ENCODE assay signal across 16 cellular contexts in the genomic region with DNA sequence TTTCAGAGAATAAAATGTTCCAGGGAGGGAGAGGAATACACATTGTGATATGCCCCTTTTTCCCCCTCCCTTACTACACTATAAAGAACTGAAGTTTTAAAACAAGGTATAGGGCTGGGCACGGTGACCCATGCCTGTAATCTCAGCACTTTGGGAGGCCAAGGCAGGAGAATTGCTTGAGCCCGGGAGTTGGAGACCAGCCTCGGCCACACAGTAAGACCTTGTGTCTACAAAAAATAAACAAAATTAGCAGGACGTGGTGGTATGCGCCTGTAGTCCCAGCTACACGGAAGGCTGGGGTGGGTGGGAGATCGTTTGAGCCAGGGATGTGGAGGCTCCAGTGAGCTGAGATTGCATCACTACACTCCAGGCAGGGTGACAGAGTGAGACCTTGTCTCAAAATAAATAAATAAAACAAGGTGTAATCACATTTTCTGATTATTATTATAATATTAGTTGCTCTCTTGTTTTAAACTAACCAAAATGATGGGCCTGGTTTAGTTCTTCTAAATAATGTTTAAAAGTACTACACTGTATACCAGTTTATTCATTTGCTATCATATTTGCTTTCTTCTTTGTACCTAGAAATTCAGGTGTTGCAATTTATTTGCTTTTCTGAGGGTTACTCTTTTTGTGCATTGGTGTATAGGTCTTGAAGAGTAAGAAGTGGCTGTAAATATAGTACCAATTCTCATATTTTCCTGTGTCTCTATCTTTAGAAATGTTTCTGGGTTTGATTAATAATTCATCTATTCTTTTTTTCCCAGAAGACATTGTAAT. TPM values are rescaled to one million over a fixed set of nuclear protein-coding genes. Genes with fewer than 3 reads are reported as not detected.
DNase-seq lines count a peak whose midpoint lies in the region; ATAC-seq and TF ChIP-seq lines count a peak whose summit lies in the region.
"Had no signal": no experiment of that assay in that cellular context is flagged by ENCODE, and none has a peak within 500 bp of the region (broad histone marks: within the 10 kb centered on the region; RNA-seq: fewer than 3 reads in every experiment).

No MANE protein-coding gene starts in this region.

- H3K4me3 ChIP-seq in choroid plexus epithelial cell (ENCODE audit: low read depth, low read length): no peak overlapping the region
- no peak overlapping the region for H3K4me3 ChIP-seq in right lobe of liver
- no peak overlapping the region for H3K4me3 ChIP-seq in ascending aorta
- H3K4me3 ChIP-seq: HAP-1 had no signal

- H3K9me3 ChIP-seq in right lobe of liver (no peaks in the 10 kb centered on the region), ascending aorta (no peaks in the 10 kb centered on the region)
- H3K9me3 ChIP-seq: HAP-1 had no signal

- CTCF ChIA-PET in activated CD8-positive, alpha-beta memory T cell treated with anti-CD3 and anti-CD28 coated beads, Interleukin-2, amount 10 ng/mL, durations not matched to agents 7 days and 5 days (lab: Charles Lee): no interaction called here

- no peak overlapping the region for H3K4me3 Mint-ChIP-seq in activated CD8-positive, alpha-beta memory T cell treated with anti-CD3 and anti-CD28 coated beads, Interleukin-2, amount 10 ng/mL, durations not matched to agents 7 days and 5 days
- H3K4me3 Mint-ChIP-seq: CD4-positive, alpha-beta memory T cell; HFFc6 had no signal

- no peaks in the 10 kb centered on the region for H3K4me1 Mint-ChIP-seq in activated CD8-positive, alpha-beta memory T cell treated with anti-CD3 and anti-CD28 coated beads, Interleukin-2, amount 10 ng/mL, durations not matched to agents 7 days and 5 days
- H3K4me1 Mint-ChIP-seq: CD4-positive, alpha-beta memory T cell had no signal

- no peaks in the 10 kb centered on the region for H3K36me3 ChIP-seq in right lobe of liver
- H3K36me3 ChIP-seq in ascending aorta: no peaks in the 10 kb centered on the region
- H3K36me3 ChIP-seq: HAP-1 had no signal

- TF ChIP-seq POLR2A in right lobe of liver (IDR thresholded peaks at IDR 0.05): no peak

- H3K4me1 ChIP-seq in right lobe of liver (peaks cover 0 to 9% (median 0%) of the 10 kb centered on the region in 4 donors), ascending aorta (no peaks in the 10 kb centered on the region)
- H3K4me1 ChIP-seq: HAP-1 had no signal

- no peaks in the 10 kb centered on the region for H3K36me3 Mint-ChIP-seq in activated CD8-positive, alpha-beta memory T cell treated with anti-CD3 and anti-CD28 coated beads, Interleukin-2, amount 10 ng/mL, durations not matched to agents 7 days and 5 days
- H3K36me3 Mint-ChIP-seq: CD4-positive, alpha-beta memory T cell had no signal

- H3K27ac Mint-ChIP-seq in activated CD8-positive, alpha-beta memory T cell treated with anti-CD3 and anti-CD28 coated beads, Interleukin-2, amount 10 ng/mL, durations not matched to agents 7 days and 5 days: no peak overlapping the region
- H3K27ac Mint-ChIP-seq: CD4-positive, alpha-beta memory T cell; HFFc6 had no signal

- no peaks in the 10 kb centered on the region for H3K9me3 Mint-ChIP-seq in activated CD8-positive, alpha-beta memory T cell treated with anti-CD3 and anti-CD28 coated beads, Interleukin-2, amount 10 ng/mL, durations not matched to agents 7 days and 5 days (ENCODE audit: low read depth)
- H3K9me3 Mint-ChIP-seq: CD4-positive, alpha-beta memory T cell; HFFc6 had no signal

- WGBS in right lobe of liver (ENCODE audit: insufficient coverage, low coverage, low lambda C conversion rate, missing lambda C conversion rate): 33% methylated on average over 7 of the region's 7 CpGs

- H3K27me3 Mint-ChIP-seq in activated CD8-positive, alpha-beta memory T cell treated with anti-CD3 and anti-CD28 coated beads, Interleukin-2, amount 10 ng/mL, durations not matched to agents 7 days and 5 days: no peaks in the 10 kb centered on the region

- ATAC-seq in left lobe of liver (peak; percentile 37), right lobe of liver (peak in 3 of 4 donors; percentile 44 to 68 (median 54)), HG02970 (IDR thresholded peaks at IDR 0.05; ENCODE audit: low FRiP score, unreplicated experiment) (no peak)
- ATAC-seq in activated CD8-positive, alpha-beta memory T cell treated with anti-CD3 and anti-CD28 coated beads, Interleukin-2, amount 10 ng/mL, durations not matched to agents 7 days and 5 days: no peak

- H3K27ac ChIP-seq in right lobe of liver (no peak overlapping the region), ascending aorta (no peak overlapping the region)

- TF ChIP-seq CTCF in choroid plexus epithelial cell (conservative IDR thresholded peaks at IDR 0.05; ENCODE audit: low read depth, low read length): no peak
- no peak for TF ChIP-seq CTCF in right lobe of liver (IDR thresholded peaks at IDR 0.05)
- TF ChIP-seq CTCF in ascending aorta (IDR thresholded peaks at IDR 0.05): no peak

- intact Hi-C loops in right lobe of liver (cut with DNase I) (no loop called here), ascending aorta (cut with DNase I) (no loop called here)

- H3K27me3 ChIP-seq in right lobe of liver (no peaks in the 10 kb centered on the region), ascending aorta (no peaks in the 10 kb centered on the region)

- DNase-seq in choroid plexus epithelial cell (ENCODE audit: low read depth): peak; percentile 4
- no peak for DNase-seq in left lobe of liver (ENCODE audit: low spot score)
- no peak for DNase-seq in right lobe of liver
- DNase-seq in ascending aorta (ENCODE audit: low spot score in 2 of 2): no peak
- DNase-seq in activated CD8-positive, alpha-beta memory T cell treated with anti-CD3 and anti-CD28 coated beads, Interleukin-2, amount 10 ng/mL, durations not matched to agents 7 days and 5 days: no peak
- DNase-seq: Calu3; CD4-positive, alpha-beta memory T cell; COR-L47; DMS53; DMS79 treated with DMSO at 0.1 percent for 48 hours; GF-D8; GOT3; HFFc6 had no signal

RNA-seq across cellular contexts. Expression of gene TBC1D8B, which starts 8.8 kb away (rescaled TPM):
- 7.7 TPM for total RNA-seq in left lobe of liver
- total RNA-seq in right lobe of liver: 1 to 10 TPM; 6.6 to 9.6 (median 8.2) TPM
- total RNA-seq in ascending aorta: 7.1 TPM
- total RNA-seq in activated CD8-positive, alpha-beta memory T cell treated with anti-CD3 and anti-CD28 coated beads, Interleukin-2, amount 10 ng/mL, durations not matched to agents 7 days and 5 days: 1 to 10 TPM; 1.7 to 2.2 TPM
- total RNA-seq: A172 had no signal

Comparison
In these comparisons a context has a peak if more than half of its experiments do, and no peak if none do; other contexts are left out.
1. ATAC-seq: peak in left lobe of liver (single experiment) and right lobe of liver (3 of 4); none in HG02970 (single experiment) and activated CD8-positive, alpha-beta memory T cell treated with anti-CD3 and anti-CD28 coated beads, Interleukin-2, amount 10 ng/mL, durations not matched to agents 7 days and 5 days (single experiment).